In genomic region chr19:58440556-58440955, GRCh38 we compare ENCODE assay signal across 8 cellular contexts. TPM values are rescaled to one million over a fixed set of nuclear protein-coding genes. Genes with fewer than 3 reads are reported as not detected.
A peak's percentile ranks its signal among the peaks of the same experiment; 100 is the strongest.
DNase-seq lines count a peak whose midpoint lies in the region; ATAC-seq and TF ChIP-seq lines count a peak whose summit lies in the region.

No MANE protein-coding gene starts in this region.

- H3K9ac ChIP-seq in fibroblast of lung (ENCODE audit: insufficient read depth, low read length), result peak overlapping the region; percentile 60
- no peak overlapping the region for H3K9ac ChIP-seq in neural progenitor cell

- H3K4me3 ChIP-seq in AG10803 (ENCODE audit: low read length) (peak overlapping the region; percentile 95), fibroblast of lung (replicated peaks in 1 of 4; ENCODE audit: control extremely low read depth in 1 of 4, insufficient read depth in 1 of 4, low read depth in 3 of 4, low read length in 4 of 4) (peak overlapping the region; percentile 65 to 96 (median 74)), neural progenitor cell (peak overlapping the region; percentile 37)

- peaks cover 12% of the 10 kb centered on the region for H3K79me2 ChIP-seq in fibroblast of lung (ENCODE audit: control insufficient read depth, insufficient read depth, low read length)
- H3K79me2 ChIP-seq in neural progenitor cell (ENCODE audit: low read depth), result no peaks in the 10 kb centered on the region

- H3K4me3 Mint-ChIP-seq in T-cell (peak overlapping the region; percentile 85 to 98 (median 93)), neural progenitor cell (peak overlapping the region; percentile 86)

- CTCF ChIA-PET in T-cell (lab: Charles Lee), result interaction anchor here in 1 of 2 donors (1.0 kb wide), 1 partner anchor 73 kb away, joined by 3 read pairs; no protein-coding TSS in a partner anchor

- H4K20me1 ChIP-seq in fibroblast of lung (ENCODE audit: control insufficient read depth, extremely low read depth, insufficient read depth, low read length) (no peaks in the 10 kb centered on the region), neural progenitor cell (ENCODE audit: low read depth) (no peaks in the 10 kb centered on the region)

- peaks cover 20 to 30% (median 22%) of the 10 kb centered on the region in 3 donors for H3K9me3 Mint-ChIP-seq in T-cell
- H3K9me3 Mint-ChIP-seq in neural progenitor cell, result peaks cover 46% of the 10 kb centered on the region

- H3K27me3 ChIP-seq in fibroblast of lung (ENCODE audit: control insufficient read depth, insufficient read depth, low read length) (no peaks in the 10 kb centered on the region), neural progenitor cell (peaks cover 22% of the 10 kb centered on the region)

- peaks cover 4% of the 10 kb centered on the region for H3K36me3 ChIP-seq in fibroblast of lung (ENCODE audit: control insufficient read depth, insufficient read depth, low read length)
- no peaks in the 10 kb centered on the region for H3K36me3 ChIP-seq in neural progenitor cell

- peak overlapping the region; percentile 83 for H3K4me2 ChIP-seq in fibroblast of lung (ENCODE audit: extremely low read depth, insufficient read depth, low read length)
- H3K4me2 ChIP-seq in neural progenitor cell, result no peak overlapping the region

- H3K4me1 ChIP-seq in fibroblast of lung (ENCODE audit: control insufficient read depth, extremely low read depth, insufficient read depth, low read length) (peaks cover 3% of the 10 kb centered on the region), neural progenitor cell (no peaks in the 10 kb centered on the region)

- H3K27me3 Mint-ChIP-seq in T-cell (no peaks in the 10 kb centered on the region), neural progenitor cell (ENCODE audit: insufficient read depth, low read depth) (peaks cover 4% of the 10 kb centered on the region)

- H3K27ac Mint-ChIP-seq in T-cell (peak overlapping the region; percentile 93 to 96), neural progenitor cell (peak overlapping the region; percentile 90)

- H3K36me3 Mint-ChIP-seq in T-cell, result peaks cover 40% of the 10 kb centered on the region
- peaks cover 33% of the 10 kb centered on the region for H3K36me3 Mint-ChIP-seq in neural progenitor cell

- H3K9me3 ChIP-seq in fibroblast of lung (ENCODE audit: control insufficient read depth, insufficient read depth, low read depth, low read length), result no peaks in the 10 kb centered on the region
- peaks cover under 1% of the 10 kb centered on the region for H3K9me3 ChIP-seq in neural progenitor cell (ENCODE audit: low read depth)

- no peaks in the 10 kb centered on the region for H3F3A ChIP-seq in neural progenitor cell (ENCODE audit: low read depth)

- ATAC-seq in T-cell (replicated peaks in 1 of 4) (peak in 1 of 4 experiments; percentile 0), HG03439 (IDR thresholded peaks at IDR 0.05; ENCODE audit: unreplicated experiment) (no peak), GM21619 (IDR thresholded peaks at IDR 0.05; ENCODE audit: unreplicated experiment) (no peak)

- no peak for DNase-seq in AG10803 (ENCODE audit: low read depth)
- DNase-seq in T-cell, result peak in 1 of 34 experiments; percentile 1
- DNase-seq in fibroblast of lung (ENCODE audit: low read depth in 2 of 2), result no peak
- DNase-seq in neural progenitor cell (ENCODE audit: low spot score), result no peak
- DNase-seq in NCI-H2107 (lab: John Stamatoyannopoulos, UW), result no peak
- DNase-seq in RPMI8226, result no peak

- H2AFZ ChIP-seq in fibroblast of lung (ENCODE audit: low read length) (peak overlapping the region; percentile 94), neural progenitor cell (replicated peaks) (peak overlapping the region; percentile 26)

- H3K27ac ChIP-seq in fibroblast of lung (ENCODE audit: insufficient read depth, low read length) (peak overlapping the region; percentile 91), neural progenitor cell (no peak overlapping the region)

- peaks cover 15 to 36% (median 34%) of the 10 kb centered on the region in 3 donors for H3K4me1 Mint-ChIP-seq in T-cell
- peaks cover 9% of the 10 kb centered on the region for H3K4me1 Mint-ChIP-seq in neural progenitor cell

- POLR2A ChIA-PET in T-cell (lab: Charles Lee), result interaction anchor here in 1 of 2 donors (0.5 kb wide), 1 partner anchor 50 kb away, joined by 11 read pairs; no protein-coding TSS in a partner anchor

- TF ChIP-seq CTCF in AG10803 (conservative IDR thresholded peaks at IDR 0.05; ENCODE audit: low read length), result no peak
- TF ChIP-seq CTCF in fibroblast of lung (conservative IDR thresholded peaks at IDR 0.05 in 1 of 2, IDR thresholded peaks at IDR 0.05 in 1 of 2; ENCODE audit: low read depth in 1 of 2, low read length in 2 of 2), result no peak
- TF ChIP-seq CTCF in neural progenitor cell (IDR thresholded peaks at IDR 0.05), result no peak

RNA-seq across cellular contexts. Expression of gene ZNF132, which starts 0.6 kb away (rescaled TPM):
- total RNA-seq in T-cell (1 to 10 TPM; 1.4 to 8.5 (median 4.9) TPM), fibroblast of lung (9.5 and 14.5 TPM in 2 replicates), neural progenitor cell (ENCODE audit: low replicate concordance) (1.0 and 1.4 TPM in 2 replicates)
- 2.2 and 4.1 TPM in 2 replicates for polyA plus RNA-seq in fibroblast of lung
- 3.4 and 3.9 TPM in 2 replicates for polyA plus RNA-seq in fibroblast of lung (2012)
- polyA minus RNA-seq in fibroblast of lung (ENCODE audit: low replicate concordance), result 3.1 and 7.0 TPM in 2 replicates

RNA-seq across cellular contexts. Expression of gene ZNF324B, which starts 10.9 kb away (rescaled TPM):
- 10 to 100 TPM in 4 of 5 donors, 1 to 10 TPM in 1; 9.5 to 17.2 (median 15.7) TPM for total RNA-seq in T-cell
- total RNA-seq in fibroblast of lung, result 8.9 and 9.0 TPM in 2 replicates
- 2.1 and 2.5 TPM in 2 replicates for polyA plus RNA-seq in fibroblast of lung
- polyA plus RNA-seq in fibroblast of lung (2012), result 3.1 and 3.2 TPM in 2 replicates
- 5.4 and 20.2 TPM in 2 replicates for polyA minus RNA-seq in fibroblast of lung (ENCODE audit: low replicate concordance)
- 3.2 TPM in 2 replicates for total RNA-seq in neural progenitor cell (ENCODE audit: low replicate concordance)

RNA-seq across cellular contexts. Expression of gene ZNF324, which starts 26.3 kb away (rescaled TPM):
- 10 to 100 TPM; 17.9 to 33.2 (median 28.2) TPM for total RNA-seq in T-cell
- total RNA-seq in fibroblast of lung, result 11.8 and 14.2 TPM in 2 replicates
- polyA plus RNA-seq in fibroblast of lung, result 3.9 and 4.1 TPM in 2 replicates
- polyA plus RNA-seq in fibroblast of lung (2012), result 4.8 and 5.1 TPM in 2 replicates
- 4.6 and 10.2 TPM in 2 replicates for polyA minus RNA-seq in fibroblast of lung (ENCODE audit: low replicate concordance)
- 4.2 and 14.8 TPM in 2 replicates for total RNA-seq in neural progenitor cell (ENCODE audit: low replicate concordance)

RNA-seq across cellular contexts. Expression of gene ZNF584, which starts 32.1 kb away (rescaled TPM):
- total RNA-seq in T-cell, result 10 to 100 TPM in 2 of 5 donors, 1 to 10 TPM in 3; 4.3 to 13.3 (median 9.4) TPM
- 16.9 and 18.8 TPM in 2 replicates for total RNA-seq in fibroblast of lung
- 11.7 and 14.6 TPM in 2 replicates for polyA plus RNA-seq in fibroblast of lung
- 9.6 and 12.0 TPM in 2 replicates for polyA plus RNA-seq in fibroblast of lung (2012)
- 12.5 and 19.0 TPM in 2 replicates for polyA minus RNA-seq in fibroblast of lung (ENCODE audit: low replicate concordance)
- total RNA-seq in neural progenitor cell (ENCODE audit: low replicate concordance), result 6.9 and 9.3 TPM in 2 replicates

RNA-seq across cellular contexts. Expression of gene ZNF446, which starts 35.6 kb away (rescaled TPM):
- total RNA-seq in T-cell, result 10 to 100 TPM; 12.0 to 20.5 (median 18.9) TPM
- total RNA-seq in fibroblast of lung, result 8.2 and 9.4 TPM in 2 replicates
- 2.4 and 2.5 TPM in 2 replicates for polyA plus RNA-seq in fibroblast of lung
- polyA plus RNA-seq in fibroblast of lung (2012), result 5.4 TPM in 2 replicates
- 3.7 and 12.7 TPM in 2 replicates for polyA minus RNA-seq in fibroblast of lung (ENCODE audit: low replicate concordance)
- total RNA-seq in neural progenitor cell (ENCODE audit: low replicate concordance), result 4.4 and 13.2 TPM in 2 replicates

Comparison
In these comparisons a context has a peak if more than half of its experiments do, and no peak if none do; other contexts are left out.
1. H3K4me3 ChIP-seq: peak in every context shown above with its lines; median percentile 95 in AG10803; 74 in fibroblast of lung; 37 in neural progenitor cell.